In genomic region chr12:51197736-51198567, GRCh38 we compare ENCODE assay signal across 26 cellular contexts.
"Had no signal": no experiment of that assay in that cellular context is flagged by ENCODE, and none has a peak within 500 bp of the region (broad histone marks: within the 10 kb centered on the region; RNA-seq: fewer than 3 reads in every experiment).

No MANE protein-coding gene starts in this region.

- H3K9me3 Mint-ChIP-seq: activated CD4-positive, alpha-beta memory T cell treated with anti-CD3 and anti-CD28 coated beads, Interleukin-2, amount 10 ng/mL, durations not matched to agents 7 days and 5 days; activated CD4-positive, alpha-beta T cell treated with anti-CD3 and anti-CD28 coated beads, Interleukin-2, amount 10 ng/mL, durations not matched to agents 24 days and 14 days; activated naive CD4-positive, alpha-beta T cell treated with anti-CD3 and anti-CD28 coated beads, Interleukin-2, amount 10 ng/mL, durations not matched to agents 7 days and 5 days; activated T-cell treated with anti-CD3 and anti-CD28 coated beads, Interleukin-2, amount 50 U/mL, for 72 hours; brain; effector memory CD8-positive, alpha-beta T cell; nephron had no signal

- H3K9me3 ChIP-seq: esophagus squamous epithelium, gastroesophageal sphincter, stomach, suprapubic skin, tibial nerve had no signal

- FAIRE-seq: islet of Langerhans had no signal

- H3K4me3 ChIP-seq: dorsolateral prefrontal cortex, esophagus squamous epithelium, gastroesophageal sphincter, stomach, suprapubic skin, tibial nerve had no signal

- H3K27ac ChIP-seq: esophagus squamous epithelium, gastroesophageal sphincter, stomach, suprapubic skin, tibial nerve had no signal

- H3K4me1 ChIP-seq: esophagus squamous epithelium, gastroesophageal sphincter, stomach, suprapubic skin, tibial nerve had no signal

- H3K27me3 ChIP-seq: dorsolateral prefrontal cortex, esophagus squamous epithelium, gastroesophageal sphincter, stomach, suprapubic skin, tibial nerve had no signal

- H3K27ac Mint-ChIP-seq: activated CD4-positive, alpha-beta memory T cell treated with anti-CD3 and anti-CD28 coated beads, Interleukin-2, amount 10 ng/mL, durations not matched to agents 7 days and 5 days; activated CD4-positive, alpha-beta T cell treated with anti-CD3 and anti-CD28 coated beads, Interleukin-2, amount 10 ng/mL, durations not matched to agents 24 days and 14 days; activated naive CD4-positive, alpha-beta T cell treated with anti-CD3 and anti-CD28 coated beads, Interleukin-2, amount 10 ng/mL, durations not matched to agents 7 days and 5 days; activated T-cell treated with anti-CD3 and anti-CD28 coated beads, Interleukin-2, amount 50 U/mL, for 72 hours; nephron; T-helper 17 cell had no signal

- H3K27me3 Mint-ChIP-seq: activated CD4-positive, alpha-beta memory T cell treated with anti-CD3 and anti-CD28 coated beads, Interleukin-2, amount 10 ng/mL, durations not matched to agents 7 days and 5 days; activated CD4-positive, alpha-beta T cell treated with anti-CD3 and anti-CD28 coated beads, Interleukin-2, amount 10 ng/mL, durations not matched to agents 24 days and 14 days; activated naive CD4-positive, alpha-beta T cell treated with anti-CD3 and anti-CD28 coated beads, Interleukin-2, amount 10 ng/mL, durations not matched to agents 7 days and 5 days; brain; effector memory CD8-positive, alpha-beta T cell; T-helper 17 cell had no signal

- H3K36me3 Mint-ChIP-seq: activated naive CD4-positive, alpha-beta T cell treated with anti-CD3 and anti-CD28 coated beads, Interleukin-2, amount 10 ng/mL, durations not matched to agents 7 days and 5 days had no signal

- H3K4me1 Mint-ChIP-seq: brain, nephron had no signal

- DNase-seq: activated CD4-positive, alpha-beta memory T cell treated with anti-CD3 and anti-CD28 coated beads, Interleukin-2, amount 10 ng/mL, durations not matched to agents 7 days and 5 days; activated CD4-positive, alpha-beta T cell treated with anti-CD3 and anti-CD28 coated beads, Interleukin-2, amount 10 ng/mL, durations not matched to agents 24 days and 14 days; activated effector memory CD4-positive, alpha-beta T cell treated with anti-CD3 and anti-CD28 coated beads, Interleukin-2, amount 50 U/mL, for 16 hours; activated naive CD4-positive, alpha-beta T cell treated with anti-CD3 and anti-CD28 coated beads, Interleukin-2, amount 10 ng/mL, durations not matched to agents 7 days and 5 days; activated T-cell treated with anti-CD3 and anti-CD28 coated beads, Interleukin-2, amount 50 U/mL, for 72 hours; anterior cingulate cortex; caudate nucleus; dorsolateral prefrontal cortex; effector memory CD8-positive, alpha-beta T cell; esophagus squamous epithelium; left ventricle myocardium superior; occipital lobe; posterior cingulate gyrus; retina; stimulated activated CD4-positive, alpha-beta T cell treated with anti-CD3 and anti-CD28 coated beads, Interleukin-12 subunit alpha, Interleukin-12 subunit beta, amount 100 ng/mL, for 4 hours; stimulated activated CD4-positive, alpha-beta T cell treated with anti-CD3 and anti-CD28 coated beads, Interleukin-1b, Interleukin-23, amount 100 ng/mL, for 48 hours; stomach; SW 1271; T-helper 17 cell had no signal

- ATAC-seq: activated CD4-positive, CD25-positive, alpha-beta regulatory T cell treated with anti-CD3 and anti-CD28 coated beads, Interleukin-2, amount 50 U/mL, for 24 hours; activated T-cell treated with anti-CD3 and anti-CD28 coated beads, Interleukin-2, amount 50 U/mL, for 72 hours; effector memory CD8-positive, alpha-beta T cell; gastroesophageal sphincter; left ventricle myocardium superior; T-helper 17 cell had no signal

- H3K4me3 Mint-ChIP-seq: activated CD4-positive, alpha-beta memory T cell treated with anti-CD3 and anti-CD28 coated beads, Interleukin-2, amount 10 ng/mL, durations not matched to agents 7 days and 5 days; activated CD4-positive, alpha-beta T cell treated with anti-CD3 and anti-CD28 coated beads, Interleukin-2, amount 10 ng/mL, durations not matched to agents 24 days and 14 days; activated naive CD4-positive, alpha-beta T cell treated with anti-CD3 and anti-CD28 coated beads, Interleukin-2, amount 10 ng/mL, durations not matched to agents 7 days and 5 days; activated T-cell treated with anti-CD3 and anti-CD28 coated beads, Interleukin-2, amount 50 U/mL, for 72 hours; brain; effector memory CD8-positive, alpha-beta T cell; nephron; T-helper 17 cell had no signal
